21 cellular contexts compared by ENCODE assay signal in genomic region chr15:93170320-93170719, GRCh38.
"Had no signal": no experiment of that assay in that cellular context is flagged by ENCODE, and none has a peak within 500 bp of the region (broad histone marks: within the 10 kb centered on the region; RNA-seq: fewer than 3 reads in every experiment).

No MANE protein-coding gene starts in this region.

- H3K27ac ChIP-seq: PC-9, SJSA1, SK-N-MC had no signal

- H2AFZ ChIP-seq: PC-9 had no signal

- H3K9me3 ChIP-seq: SJSA1 had no signal

- H3K4me2 ChIP-seq: PC-9 had no signal

- H3K27me3 ChIP-seq: MG63, SJSA1 had no signal

- H3K4me3 ChIP-seq: MG63, PC-9, SJSA1, SK-N-MC had no signal

- H3K36me3 ChIP-seq: MG63, SJSA1 had no signal

- DNase-seq: Karpas-422, KG1, MG63, NCI-H1092, NCI-H1105 treated with DMSO at 0.1 percent for 48 hours, NCI-H1417 treated with DMSO at 0.1 percent for 48 hours, NCI-H146, NCI-H1694 treated with DMSO at 0.1 percent for 48 hours, NCI-H1930, NCI-H2081, NCI-H2107, NCI-H2227 treated with DMSO at 0.1 percent for 48 hours, NCI-H524, NCI-H69, NCI-H774, PC-9, Right ventricle myocardium superior, RPMI8226, SIG-M5 had no signal
